ENCODE assay signal across 8 cellular contexts in genomic region chr13:112587359-112587766, GRCh38. TPM values are rescaled to one million over a fixed set of nuclear protein-coding genes. Genes with fewer than 3 reads are reported as not detected.
A peak's percentile ranks its signal among the peaks of the same experiment; 100 is the strongest.
DNase-seq lines count a peak whose midpoint lies in the region; ATAC-seq lines count a peak whose summit lies in the region.

No MANE protein-coding gene starts in this region.

- H2BK15ac ChIP-seq in mesenchymal stem cell (ENCODE audit: low read depth, poor library complexity, severe bottlenecking): peak overlapping the region; percentile 100

- peak overlapping the region in 1 of 2 experiments; percentile 100 for H3K14ac ChIP-seq in mesenchymal stem cell (ENCODE audit: low read length in 2 of 2)

- H3K18ac ChIP-seq in mesenchymal stem cell (ENCODE audit: low read depth in 1 of 2, low read length in 2 of 2): peak overlapping the region; percentile 99 to 100

- POLR2A ChIA-PET in activated CD4-positive, alpha-beta memory T cell treated with anti-CD3 and anti-CD28 coated beads, Interleukin-2, amount 10 ng/mL, durations not matched to agents 7 days and 5 days (lab: Charles Lee): interaction anchor here (0.6 to 2.4 kb wide), 7 partner anchors 8 to 1410 kb away, joined by 3 to 10 read pairs (median 6); partner anchors contain the start of gene ATP11A

- H3K27me3 Mint-ChIP-seq in activated CD4-positive, alpha-beta memory T cell treated with anti-CD3 and anti-CD28 coated beads, Interleukin-2, amount 10 ng/mL, durations not matched to agents 7 days and 5 days: no peaks in the 10 kb centered on the region

- H4K91ac ChIP-seq in mesenchymal stem cell (ENCODE audit: low read length): peak overlapping the region; percentile 100

- peak overlapping the region; percentile 96 for H3K27ac ChIP-seq in mesenchymal stem cell (ENCODE audit: low read length, poor library complexity, severe bottlenecking)

- H3K4me3 Mint-ChIP-seq in activated CD4-positive, alpha-beta memory T cell treated with anti-CD3 and anti-CD28 coated beads, Interleukin-2, amount 10 ng/mL, durations not matched to agents 7 days and 5 days: peak overlapping the region; percentile 95

- H4K8ac ChIP-seq in mesenchymal stem cell (ENCODE audit: low read length): peak overlapping the region; percentile 100

- no peaks in the 10 kb centered on the region for H3K27me3 ChIP-seq in mesenchymal stem cell (ENCODE audit: control insufficient read depth in 1 of 2, insufficient read depth in 1 of 2, low read length in 2 of 2)

- peak overlapping the region; percentile 94 for H2BK5ac ChIP-seq in mesenchymal stem cell (ENCODE audit: low read depth, low read length, poor library complexity, severe bottlenecking)

- ATAC-seq in GM18873 (IDR thresholded peaks at IDR 0.05; ENCODE audit: low FRiP score, unreplicated experiment) (peak; percentile 33), HG03159 (IDR thresholded peaks at IDR 0.05; ENCODE audit: unreplicated experiment) (peak; percentile 37)

- H3K9me3 Mint-ChIP-seq in activated CD4-positive, alpha-beta memory T cell treated with anti-CD3 and anti-CD28 coated beads, Interleukin-2, amount 10 ng/mL, durations not matched to agents 7 days and 5 days: no peaks in the 10 kb centered on the region

- 1% methylated on average over 38 of the region's 38 CpGs for WGBS in mesenchymal stem cell

- H2AK5ac ChIP-seq in mesenchymal stem cell (ENCODE audit: low read length, severe bottlenecking): no peak overlapping the region

- H2AFZ ChIP-seq in mesenchymal stem cell (ENCODE audit: low read depth, low read length): peak overlapping the region; percentile 100

- peak overlapping the region; percentile 99 to 100 for H3K4ac ChIP-seq in mesenchymal stem cell (ENCODE audit: low read depth in 1 of 2, low read length in 2 of 2)

- no peaks in the 10 kb centered on the region for H3K9me3 ChIP-seq in mesenchymal stem cell (ENCODE audit: control insufficient read depth, low read length)

- peaks cover 4% of the 10 kb centered on the region for H3K4me1 ChIP-seq in mesenchymal stem cell (ENCODE audit: control insufficient read depth, insufficient read depth, low read depth, low read length)

- DNase-seq in Ammon's horn (ENCODE audit: low spot score) (peak; percentile 79), NCI-H460 (ENCODE audit: extremely low read depth, low read depth) (peak; percentile 61), mesenchymal stem cell (peak; percentile 92)
- peak; percentile 68 for DNase-seq in activated CD4-positive, alpha-beta memory T cell treated with anti-CD3 and anti-CD28 coated beads, Interleukin-2, amount 10 ng/mL, durations not matched to agents 7 days and 5 days
- peak; percentile 46 for DNase-seq in effector CD8-positive, alpha-beta T cell (lab: John Stamatoyannopoulos, UW)
- peak; percentile 53 for DNase-seq in stimulated activated CD8-positive, alpha-beta memory T cell treated with anti-CD3 and anti-CD28 coated beads, Interleukin-12 subunit alpha, Interleukin-12 subunit beta, amount 100 ng/mL, for 24 hours (ENCODE audit: extremely low read depth)

- CTCF ChIA-PET in activated CD4-positive, alpha-beta memory T cell treated with anti-CD3 and anti-CD28 coated beads, Interleukin-2, amount 10 ng/mL, durations not matched to agents 7 days and 5 days (lab: Charles Lee): interaction anchor here (3.2 kb wide), 1 partner anchor 18 kb away, joined by 17 read pairs; no protein-coding TSS in a partner anchor

- H3K27ac Mint-ChIP-seq in activated CD4-positive, alpha-beta memory T cell treated with anti-CD3 and anti-CD28 coated beads, Interleukin-2, amount 10 ng/mL, durations not matched to agents 7 days and 5 days: peak overlapping the region; percentile 84

- peak overlapping the region; percentile 89 for H3K9ac ChIP-seq in mesenchymal stem cell (ENCODE audit: low read length)

- peak overlapping the region; percentile 94 to 98 for H3K4me3 ChIP-seq in mesenchymal stem cell (ENCODE audit: insufficient read depth in 1 of 2, low read depth in 1 of 2, low read length in 2 of 2)

- H3K36me3 ChIP-seq in mesenchymal stem cell (ENCODE audit: control insufficient read depth in 1 of 2, insufficient read depth in 2 of 2, low read depth in 1 of 2, low read length in 2 of 2): peaks cover 0 to 1% of the 10 kb centered on the region in 2 experiments

- peaks cover 26% of the 10 kb centered on the region for H3K4me1 Mint-ChIP-seq in activated CD4-positive, alpha-beta memory T cell treated with anti-CD3 and anti-CD28 coated beads, Interleukin-2, amount 10 ng/mL, durations not matched to agents 7 days and 5 days

- H2BK120ac ChIP-seq in mesenchymal stem cell (ENCODE audit: low read depth, low read length): peak overlapping the region; percentile 86

- peak overlapping the region; percentile 69 for H3K4me2 ChIP-seq in mesenchymal stem cell (ENCODE audit: low read length, poor library complexity, severe bottlenecking)

- peak overlapping the region in 1 of 2 experiments; percentile 99 for H3K23ac ChIP-seq in mesenchymal stem cell (ENCODE audit: low read length in 2 of 2)

- peaks cover 9% of the 10 kb centered on the region for H3K79me1 ChIP-seq in mesenchymal stem cell (replicated peaks; ENCODE audit: low read length, poor library complexity, severe bottlenecking)

- peaks cover 17% of the 10 kb centered on the region for H3K36me3 Mint-ChIP-seq in activated CD4-positive, alpha-beta memory T cell treated with anti-CD3 and anti-CD28 coated beads, Interleukin-2, amount 10 ng/mL, durations not matched to agents 7 days and 5 days (ENCODE audit: low read depth)

- peak overlapping the region in 1 of 2 experiments; percentile 68 for H2BK12ac ChIP-seq in mesenchymal stem cell (ENCODE audit: low read length in 2 of 2)

RNA-seq across cellular contexts. Expression of gene TUBGCP3, which starts 0.6 kb away (rescaled TPM):
- total RNA-seq in NCI-H460 (2014; rRNA removed; shearing (Covaris generic)): 13.3 and 15.9 TPM in 2 replicates
- polyA plus RNA-seq in NCI-H460 (2014; cell fraction: nucleus; rRNA removed): 16.4 and 22.3 TPM in 2 replicates
- 10 to 100 TPM; 56.9 to 57.4 TPM for total RNA-seq in activated CD4-positive, alpha-beta memory T cell treated with anti-CD3 and anti-CD28 coated beads, Interleukin-2, amount 10 ng/mL, durations not matched to agents 7 days and 5 days
- 10.0 TPM for polyA plus RNA-seq in mesenchymal stem cell (2013, experiment 1 of 2)
- polyA plus RNA-seq in mesenchymal stem cell (2013, experiment 2 of 2): 11.2 TPM

Comparison
In these comparisons a context has a peak if more than half of its experiments do, and no peak if none do; other contexts are left out.
1. Peak in every context shown above with its lines: DNase-seq, ATAC-seq, H3K4me3 ChIP-seq and H3K27ac ChIP-seq.